Comparison of ENCODE assay signal across 1 cellular context in the genomic region with DNA sequence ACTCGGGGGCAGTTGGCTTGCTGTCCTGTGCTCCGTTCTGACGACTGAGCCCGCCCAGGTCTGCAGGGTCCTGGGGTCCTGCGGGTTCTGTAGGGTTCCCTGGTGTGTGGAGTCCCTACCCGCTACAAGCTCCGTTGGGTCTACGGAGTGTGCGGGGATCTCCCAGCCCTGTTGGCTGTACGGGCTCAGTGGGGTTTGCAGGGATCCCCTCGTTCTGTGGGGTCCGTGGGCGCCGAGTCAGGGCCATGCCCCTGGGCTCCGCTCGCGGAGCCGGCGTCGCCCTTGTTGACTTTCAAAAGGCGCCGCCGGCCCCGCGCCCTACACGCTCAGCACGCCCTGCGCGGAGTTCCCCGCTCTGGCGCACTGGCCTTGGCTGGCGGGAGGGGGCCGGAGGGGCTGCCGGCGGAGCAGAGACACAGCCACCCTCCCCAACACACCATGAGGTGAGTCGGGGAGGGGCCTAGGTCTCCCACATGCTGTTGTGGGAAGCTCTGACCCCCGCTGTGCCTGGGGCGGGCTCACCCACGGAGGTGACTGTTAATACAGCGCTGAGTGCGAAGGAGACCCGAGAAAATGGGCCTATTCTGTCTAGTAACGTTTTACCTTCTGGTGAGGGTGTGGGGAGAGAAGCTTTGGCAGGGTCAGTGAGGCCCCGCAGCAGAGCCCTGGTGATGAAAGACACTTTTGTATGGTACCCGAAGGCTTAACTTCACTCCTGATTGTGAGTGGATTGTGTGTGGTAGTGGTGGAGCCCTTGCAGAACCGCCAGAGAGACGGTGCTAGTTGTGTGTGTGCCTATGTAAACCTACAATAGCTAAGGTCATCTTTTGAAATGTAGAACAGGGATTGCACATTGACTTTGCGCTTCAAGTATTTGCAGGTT.
A peak's percentile ranks its signal among the peaks of the same experiment; 100 is the strongest.
TF ChIP-seq lines count a peak whose summit lies in the region.

No MANE protein-coding gene starts in this region.

TF ChIP-seq in HepG2, 621 proteins besides CTCF, POLR2A, EP300 and RAD21 (continued from another document and continues in another):
- TF ChIP-seq MLXIP (CRISPR knock-in tag; IDR thresholded peaks at IDR 0.05; ENCODE audit: borderline replicate concordance) (no peak), ZNF138 (CRISPR knock-in tag; IDR thresholded peaks at IDR 0.05; ENCODE audit: low read depth) (no peak), ZSCAN12 (CRISPR knock-in tag; IDR thresholded peaks at IDR 0.05) (0 out of 2 replicates have a peak, but pooled peaks have one; percentile 43), SP140L (CRISPR knock-in tag; IDR thresholded peaks at IDR 0.05; ENCODE audit: borderline replicate concordance) (no peak), MXD4 (CRISPR knock-in tag; IDR thresholded peaks at IDR 0.05) (peak; percentile 90), SP4 (CRISPR knock-in tag; IDR thresholded peaks at IDR 0.05) (peak; percentile 69), NBN (conservative IDR thresholded peaks at IDR 0.05) (no peak), CBX5 (CRISPR knock-in tag; IDR thresholded peaks at IDR 0.05; ENCODE audit: borderline replicate concordance) (no peak; the same call in 1 of the 2 replicates), PHB2 (IDR thresholded peaks at IDR 0.05; ENCODE audit: partially characterized antibody) (no peak), SETDB1 (CRISPR knock-in tag; IDR thresholded peaks at IDR 0.05; ENCODE audit: borderline replicate concordance) (no peak), ZNF567 (CRISPR knock-in tag; IDR thresholded peaks at IDR 0.05; ENCODE audit: borderline replicate concordance) (peak; percentile 34; the same call in 1 of the 2 replicates), NONO (IDR thresholded peaks at IDR 0.05) (no peak), NONO (CRISPR knock-in tag; conservative IDR thresholded peaks at IDR 0.05) (peak; percentile 91), ZNF292 (CRISPR knock-in tag; IDR thresholded peaks at IDR 0.05; ENCODE audit: borderline replicate concordance, low read depth) (peak; percentile 87; the same call in 1 of the 2 replicates), ZNF691 (CRISPR knock-in tag; IDR thresholded peaks at IDR 0.05; ENCODE audit: borderline replicate concordance, low read depth) (peak; percentile 89; the same call in 1 of the 2 replicates), KDM2A (CRISPR knock-in tag; IDR thresholded peaks at IDR 0.05; ENCODE audit: borderline replicate concordance, low read depth) (peak; percentile 93), SRSF4 (IDR thresholded peaks at IDR 0.05; ENCODE audit: low read depth, low read length, poor library complexity, severe bottlenecking) (no peak), NCOA2 (CRISPR knock-in tag; IDR thresholded peaks at IDR 0.05) (peak; percentile 78), RXRA (CRISPR knock-in tag; IDR thresholded peaks at IDR 0.05) (peak; percentile 93), TBX2 (CRISPR knock-in tag; IDR thresholded peaks at IDR 0.05; ENCODE audit: borderline replicate concordance) (peak; percentile 88), ZNF749 (CRISPR knock-in tag; IDR thresholded peaks at IDR 0.05; ENCODE audit: borderline replicate concordance) (peak; percentile 51; the same call in 1 of the 2 replicates), ZNF782 (CRISPR knock-in tag; IDR thresholded peaks at IDR 0.05; ENCODE audit: borderline replicate concordance) (no peak), FOXC1 (CRISPR knock-in tag; IDR thresholded peaks at IDR 0.05; ENCODE audit: borderline replicate concordance) (no peak), TAF15 (IDR thresholded peaks at IDR 0.05; ENCODE audit: low read depth, low read length, poor library complexity, severe bottlenecking) (no peak), ZNF256 (CRISPR knock-in tag; conservative IDR thresholded peaks at IDR 0.05) (no peak), CREB1 (IDR thresholded peaks at IDR 0.05) (no peak), CREB1 (CRISPR knock-in tag; IDR thresholded peaks at IDR 0.05) (peak; percentile 53), DR1 (CRISPR knock-in tag; IDR thresholded peaks at IDR 0.05) (no peak), ZNF615 (CRISPR knock-in tag; IDR thresholded peaks at IDR 0.05; ENCODE audit: borderline replicate concordance) (no peak), FLYWCH1 (CRISPR knock-in tag; IDR thresholded peaks at IDR 0.05) (0 out of 2 replicates have a peak, but pooled peaks have one; percentile 51), ZNF704 (CRISPR knock-in tag; IDR thresholded peaks at IDR 0.05; ENCODE audit: borderline replicate concordance) (no peak; the same call in 1 of the 2 replicates)
- TF ChIP-seq, protein P1, sequence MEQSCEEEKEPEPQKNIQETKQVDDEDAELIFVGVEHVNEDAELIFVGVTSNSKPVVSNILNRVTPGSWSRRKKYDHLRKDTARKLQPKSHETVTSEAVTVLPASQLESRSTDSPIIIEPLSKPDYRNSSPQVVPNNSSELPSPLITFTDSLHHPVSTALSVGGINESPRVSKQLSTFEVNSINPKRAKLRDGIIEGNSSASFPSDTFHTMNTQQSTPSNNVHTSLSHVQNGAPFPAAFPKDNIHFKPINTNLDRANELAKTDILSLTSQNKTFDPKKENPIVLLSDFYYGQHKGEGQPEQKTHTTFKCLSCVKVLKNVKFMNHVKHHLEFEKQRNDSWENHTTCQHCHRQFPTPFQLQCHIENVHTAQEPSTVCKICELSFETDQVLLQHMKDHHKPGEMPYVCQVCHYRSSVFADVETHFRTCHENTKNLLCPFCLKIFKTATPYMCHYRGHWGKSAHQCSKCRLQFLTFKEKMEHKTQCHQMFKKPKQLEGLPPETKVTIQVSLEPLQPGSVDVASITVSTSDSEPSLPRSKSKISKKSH (CRISPR knock-in tag; IDR thresholded peaks at IDR 0.05; ENCODE audit: borderline replicate concordance) = no peak; the same call in 1 of the 2 replicates
- TF ChIP-seq, protein P2, sequence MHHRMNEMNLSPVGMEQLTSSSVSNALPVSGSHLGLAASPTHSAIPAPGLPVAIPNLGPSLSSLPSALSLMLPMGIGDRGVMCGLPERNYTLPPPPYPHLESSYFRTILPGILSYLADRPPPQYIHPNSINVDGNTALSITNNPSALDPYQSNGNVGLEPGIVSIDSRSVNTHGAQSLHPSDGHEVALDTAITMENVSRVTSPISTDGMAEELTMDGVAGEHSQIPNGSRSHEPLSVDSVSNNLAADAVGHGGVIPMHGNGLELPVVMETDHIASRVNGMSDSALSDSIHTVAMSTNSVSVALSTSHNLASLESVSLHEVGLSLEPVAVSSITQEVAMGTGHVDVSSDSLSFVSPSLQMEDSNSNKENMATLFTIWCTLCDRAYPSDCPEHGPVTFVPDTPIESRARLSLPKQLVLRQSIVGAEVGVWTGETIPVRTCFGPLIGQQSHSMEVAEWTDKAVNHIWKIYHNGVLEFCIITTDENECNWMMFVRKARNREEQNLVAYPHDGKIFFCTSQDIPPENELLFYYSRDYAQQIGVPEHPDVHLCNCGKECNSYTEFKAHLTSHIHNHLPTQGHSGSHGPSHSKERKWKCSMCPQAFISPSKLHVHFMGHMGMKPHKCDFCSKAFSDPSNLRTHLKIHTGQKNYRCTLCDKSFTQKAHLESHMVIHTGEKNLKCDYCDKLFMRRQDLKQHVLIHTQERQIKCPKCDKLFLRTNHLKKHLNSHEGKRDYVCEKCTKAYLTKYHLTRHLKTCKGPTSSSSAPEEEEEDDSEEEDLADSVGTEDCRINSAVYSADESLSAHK (CRISPR knock-in tag; IDR thresholded peaks at IDR 0.05; ENCODE audit: borderline replicate concordance) = no peak
- TF ChIP-seq, protein P3, sequence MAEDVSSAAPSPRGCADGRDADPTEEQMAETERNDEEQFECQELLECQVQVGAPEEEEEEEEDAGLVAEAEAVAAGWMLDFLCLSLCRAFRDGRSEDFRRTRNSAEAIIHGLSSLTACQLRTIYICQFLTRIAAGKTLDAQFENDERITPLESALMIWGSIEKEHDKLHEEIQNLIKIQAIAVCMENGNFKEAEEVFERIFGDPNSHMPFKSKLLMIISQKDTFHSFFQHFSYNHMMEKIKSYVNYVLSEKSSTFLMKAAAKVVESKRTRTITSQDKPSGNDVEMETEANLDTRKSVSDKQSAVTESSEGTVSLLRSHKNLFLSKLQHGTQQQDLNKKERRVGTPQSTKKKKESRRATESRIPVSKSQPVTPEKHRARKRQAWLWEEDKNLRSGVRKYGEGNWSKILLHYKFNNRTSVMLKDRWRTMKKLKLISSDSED (CRISPR knock-in tag; IDR thresholded peaks at IDR 0.05) = 0 out of 2 replicates have a peak, but pooled peaks have one; percentile 18
- TF ChIP-seq, protein P4, sequence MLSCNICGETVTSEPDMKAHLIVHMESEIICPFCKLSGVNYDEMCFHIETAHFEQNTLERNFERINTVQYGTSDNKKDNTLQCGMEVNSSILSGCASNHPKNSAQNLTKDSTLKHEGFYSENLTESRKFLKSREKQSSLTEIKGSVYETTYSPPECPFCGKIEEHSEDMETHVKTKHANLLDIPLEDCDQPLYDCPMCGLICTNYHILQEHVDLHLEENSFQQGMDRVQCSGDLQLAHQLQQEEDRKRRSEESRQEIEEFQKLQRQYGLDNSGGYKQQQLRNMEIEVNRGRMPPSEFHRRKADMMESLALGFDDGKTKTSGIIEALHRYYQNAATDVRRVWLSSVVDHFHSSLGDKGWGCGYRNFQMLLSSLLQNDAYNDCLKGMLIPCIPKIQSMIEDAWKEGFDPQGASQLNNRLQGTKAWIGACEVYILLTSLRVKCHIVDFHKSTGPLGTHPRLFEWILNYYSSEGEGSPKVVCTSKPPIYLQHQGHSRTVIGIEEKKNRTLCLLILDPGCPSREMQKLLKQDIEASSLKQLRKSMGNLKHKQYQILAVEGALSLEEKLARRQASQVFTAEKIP (CRISPR knock-in tag; IDR thresholded peaks at IDR 0.05; ENCODE audit: borderline replicate concordance) = no peak
- TF ChIP-seq, protein P5, sequence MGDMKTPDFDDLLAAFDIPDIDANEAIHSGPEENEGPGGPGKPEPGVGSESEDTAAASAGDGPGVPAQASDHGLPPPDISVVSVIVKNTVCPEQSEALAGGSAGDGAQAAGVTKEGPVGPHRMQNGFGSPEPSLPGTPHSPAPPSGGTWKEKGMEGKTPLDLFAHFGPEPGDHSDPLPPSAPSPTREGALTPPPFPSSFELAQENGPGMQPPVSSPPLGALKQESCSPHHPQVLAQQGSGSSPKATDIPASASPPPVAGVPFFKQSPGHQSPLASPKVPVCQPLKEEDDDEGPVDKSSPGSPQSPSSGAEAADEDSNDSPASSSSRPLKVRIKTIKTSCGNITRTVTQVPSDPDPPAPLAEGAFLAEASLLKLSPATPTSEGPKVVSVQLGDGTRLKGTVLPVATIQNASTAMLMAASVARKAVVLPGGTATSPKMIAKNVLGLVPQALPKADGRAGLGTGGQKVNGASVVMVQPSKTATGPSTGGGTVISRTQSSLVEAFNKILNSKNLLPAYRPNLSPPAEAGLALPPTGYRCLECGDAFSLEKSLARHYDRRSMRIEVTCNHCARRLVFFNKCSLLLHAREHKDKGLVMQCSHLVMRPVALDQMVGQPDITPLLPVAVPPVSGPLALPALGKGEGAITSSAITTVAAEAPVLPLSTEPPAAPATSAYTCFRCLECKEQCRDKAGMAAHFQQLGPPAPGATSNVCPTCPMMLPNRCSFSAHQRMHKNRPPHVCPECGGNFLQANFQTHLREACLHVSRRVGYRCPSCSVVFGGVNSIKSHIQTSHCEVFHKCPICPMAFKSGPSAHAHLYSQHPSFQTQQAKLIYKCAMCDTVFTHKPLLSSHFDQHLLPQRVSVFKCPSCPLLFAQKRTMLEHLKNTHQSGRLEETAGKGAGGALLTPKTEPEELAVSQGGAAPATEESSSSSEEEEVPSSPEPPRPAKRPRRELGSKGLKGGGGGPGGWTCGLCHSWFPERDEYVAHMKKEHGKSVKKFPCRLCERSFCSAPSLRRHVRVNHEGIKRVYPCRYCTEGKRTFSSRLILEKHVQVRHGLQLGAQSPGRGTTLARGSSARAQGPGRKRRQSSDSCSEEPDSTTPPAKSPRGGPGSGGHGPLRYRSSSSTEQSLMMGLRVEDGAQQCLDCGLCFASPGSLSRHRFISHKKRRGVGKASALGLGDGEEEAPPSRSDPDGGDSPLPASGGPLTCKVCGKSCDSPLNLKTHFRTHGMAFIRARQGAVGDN (CRISPR knock-in tag; IDR thresholded peaks at IDR 0.05) = peak; percentile 98
